14 cellular contexts compared by ENCODE assay signal in genomic region chr10:5619366-5620211, GRCh38. TPM values are rescaled to one million over a fixed set of nuclear protein-coding genes. Genes with fewer than 3 reads are reported as not detected.
A peak's percentile ranks its signal among the peaks of the same experiment; 100 is the strongest.
DNase-seq lines count a peak whose midpoint lies in the region; ATAC-seq and TF ChIP-seq lines count a peak whose summit lies in the region.
"Had no signal": no experiment of that assay in that cellular context is flagged by ENCODE, and none has a peak within 500 bp of the region (broad histone marks: within the 10 kb centered on the region; RNA-seq: fewer than 3 reads in every experiment).

No MANE protein-coding gene starts in this region.

- H3K36me3 ChIP-seq in BLaER1 (no peaks in the 10 kb centered on the region), trophoblast cell (ENCODE audit: control insufficient read depth in 1 of 2, insufficient read depth in 2 of 2, low read length in 2 of 2) (no peaks in the 10 kb centered on the region)

- no peak for ATAC-seq in WTC11
- ATAC-seq in activated T-cell treated with anti-CD3 and anti-CD28 coated beads, Interleukin-2, amount 50 U/mL, for 4 hours: no peak
- ATAC-seq: activated CD8-positive, alpha-beta T cell treated with anti-CD3 and anti-CD28 coated beads, Interleukin-2, amount 10 ng/mL, durations not matched to agents 7 days and 5 days; body of pancreas; effector memory CD8-positive, alpha-beta T cell had no signal

- no peak overlapping the region for H4K12ac ChIP-seq in trophoblast cell (ENCODE audit: low read depth, low read length)

- H2BK5ac ChIP-seq in trophoblast cell (ENCODE audit: low read depth, low read length, poor library complexity): peak overlapping the region; percentile 28

- H3K36me3 Mint-ChIP-seq in WTC11 (no peaks in the 10 kb centered on the region), glutamatergic neuron (ENCODE audit: unreplicated experiment) (peaks cover 4% of the 10 kb centered on the region)
- no peaks in the 10 kb centered on the region for H3K36me3 Mint-ChIP-seq in activated T-cell treated with anti-CD3 and anti-CD28 coated beads, Interleukin-2, amount 50 U/mL, for 4 hours (ENCODE audit: insufficient read depth)

- H3K9ac ChIP-seq in BLaER1 (no peak overlapping the region), trophoblast cell (ENCODE audit: low read length) (no peak overlapping the region)

- TF ChIP-seq CTCF in WTC11 (IDR thresholded peaks at IDR 0.05) (no peak), glutamatergic neuron (IDR thresholded peaks at IDR 0.05; ENCODE audit: partially characterized antibody, unreplicated experiment) (no peak)

- H2BK120ac ChIP-seq in trophoblast cell (ENCODE audit: insufficient read depth, low read length, poor library complexity): peak overlapping the region; percentile 65

- no peak overlapping the region for H2AFZ ChIP-seq in trophoblast cell (ENCODE audit: insufficient read depth, low read length, poor library complexity)

- peak overlapping the region; percentile 33 for H3K14ac ChIP-seq in trophoblast cell (ENCODE audit: low read length)

- peak overlapping the region; percentile 40 for H4K8ac ChIP-seq in trophoblast cell (ENCODE audit: low read depth, low read length)

- H3K9me3 Mint-ChIP-seq in WTC11 (no peaks in the 10 kb centered on the region), glutamatergic neuron (ENCODE audit: unreplicated experiment) (peaks cover 6% of the 10 kb centered on the region)
- H3K9me3 Mint-ChIP-seq in activated T-cell treated with anti-CD3 and anti-CD28 coated beads, Interleukin-2, amount 50 U/mL, for 4 hours: no peaks in the 10 kb centered on the region
- H3K9me3 Mint-ChIP-seq: activated T-helper 2 cell treated with anti-CD3 and anti-CD28 coated beads, Interferon-gamma antibody, Interleukin-2, Interleukin-4, amounts not matched to agents 10 μg/mL and 5 μg/mL and 100 μg/mL, durations not matched to agents 14 hours and 24 hours and 36 hours; effector memory CD8-positive, alpha-beta T cell had no signal

- H3K9me3 ChIP-seq in BLaER1 (no peaks in the 10 kb centered on the region), trophoblast cell (ENCODE audit: insufficient read depth, low read depth, low read length) (no peaks in the 10 kb centered on the region)
- H3K9me3 ChIP-seq: body of pancreas had no signal

- peak overlapping the region; percentile 89 for H4K91ac ChIP-seq in trophoblast cell (ENCODE audit: low read depth, low read length)

- peak overlapping the region; percentile 63 for H2BK12ac ChIP-seq in trophoblast cell (ENCODE audit: low read length)

- H3K4me2 ChIP-seq in BLaER1 (peak overlapping the region; percentile 78), trophoblast cell (ENCODE audit: low read length) (no peak overlapping the region)

- POLR2A ChIA-PET in WTC11 (lab: Charles Lee): no interaction called here

- DNase-seq in WTC11 (ENCODE audit: low spot score) (no peak), fibroblast of the conjunctiva (ENCODE audit: low read depth) (peak; percentile 36), trophoblast cell (no peak), CD1c-positive myeloid dendritic cell (ENCODE audit: extremely low spot score) (no peak), glutamatergic neuron (no peak)
- DNase-seq in effector CD4-positive, alpha-beta T cell: no peak
- no peak for DNase-seq in activated T-cell treated with anti-CD3 and anti-CD28 coated beads, Interleukin-2, amount 50 U/mL, for 4 hours
- DNase-seq: activated CD8-positive, alpha-beta T cell treated with anti-CD3 and anti-CD28 coated beads, Interleukin-2, amount 10 ng/mL, durations not matched to agents 7 days and 5 days; effector memory CD8-positive, alpha-beta T cell; stimulated activated naive CD4-positive, alpha-beta T cell had no signal

- H3K4me3 Mint-ChIP-seq in WTC11 (no peak overlapping the region), glutamatergic neuron (ENCODE audit: unreplicated experiment) (no peak overlapping the region)
- H3K4me3 Mint-ChIP-seq in activated T-cell treated with anti-CD3 and anti-CD28 coated beads, Interleukin-2, amount 50 U/mL, for 4 hours: no peak overlapping the region
- H3K4me3 Mint-ChIP-seq: activated CD8-positive, alpha-beta T cell treated with anti-CD3 and anti-CD28 coated beads, Interleukin-2, amount 10 ng/mL, durations not matched to agents 7 days and 5 days; effector memory CD8-positive, alpha-beta T cell had no signal

- CTCF ChIA-PET in WTC11 (lab: Charles Lee): interaction anchor here (0.8 to 1.6 kb wide), 3 partner anchors 30 to 179 kb away, joined by 3 to 5 read pairs (median 3); no protein-coding TSS in a partner anchor

- H3K4ac ChIP-seq in trophoblast cell (ENCODE audit: low read depth, low read length): peak overlapping the region; percentile 21

- H4K20me1 ChIP-seq in BLaER1: no peaks in the 10 kb centered on the region

- no peak overlapping the region for H3K23ac ChIP-seq in trophoblast cell (ENCODE audit: low read length)

- H3K27ac Mint-ChIP-seq in WTC11: 0 out of 2 replicates have a peak overlapping the region, but pooled peaks have one; percentile 50
- no peak overlapping the region for H3K27ac Mint-ChIP-seq in glutamatergic neuron (ENCODE audit: unreplicated experiment)
- H3K27ac Mint-ChIP-seq: activated CD8-positive, alpha-beta T cell treated with anti-CD3 and anti-CD28 coated beads, Interleukin-2, amount 10 ng/mL, durations not matched to agents 7 days and 5 days; activated T-helper 2 cell treated with anti-CD3 and anti-CD28 coated beads, Interferon-gamma antibody, Interleukin-2, Interleukin-4, amounts not matched to agents 10 μg/mL and 5 μg/mL and 100 μg/mL, durations not matched to agents 14 hours and 24 hours and 36 hours; effector memory CD8-positive, alpha-beta T cell had no signal

- peaks cover 49% of the 10 kb centered on the region for H3K79me1 ChIP-seq in trophoblast cell (ENCODE audit: low read length)

- H2AK5ac ChIP-seq in trophoblast cell (ENCODE audit: low read length): peak overlapping the region; percentile 77

- peak overlapping the region; percentile 19 for H3K18ac ChIP-seq in trophoblast cell (ENCODE audit: low read length)

- H3K27me3 Mint-ChIP-seq in WTC11 (ENCODE audit: low read depth): no peaks in the 10 kb centered on the region
- H3K27me3 Mint-ChIP-seq in activated T-cell treated with anti-CD3 and anti-CD28 coated beads, Interleukin-2, amount 50 U/mL, for 4 hours (ENCODE audit: low read depth): peaks cover 1% of the 10 kb centered on the region
- peaks cover 3% of the 10 kb centered on the region for H3K27me3 Mint-ChIP-seq in glutamatergic neuron (ENCODE audit: unreplicated experiment)

- H3K27ac ChIP-seq in BLaER1: no peak overlapping the region
- H3K27ac ChIP-seq in trophoblast cell (ENCODE audit: low read depth, low read length): peak overlapping the region; percentile 7
- H3K27ac ChIP-seq: SK-N-MC had no signal

- H3K4me1 Mint-ChIP-seq in WTC11: 0 out of 2 replicates have a peak, but pooled peaks cover 2% of the 10 kb centered on the region
- no peaks in the 10 kb centered on the region for H3K4me1 Mint-ChIP-seq in activated T-cell treated with anti-CD3 and anti-CD28 coated beads, Interleukin-2, amount 50 U/mL, for 4 hours (ENCODE audit: low read depth)
- H3K4me1 Mint-ChIP-seq in glutamatergic neuron (ENCODE audit: low read depth, unreplicated experiment): peaks cover 16% of the 10 kb centered on the region

- peaks cover 2% of the 10 kb centered on the region for H3K79me2 ChIP-seq in trophoblast cell (ENCODE audit: control insufficient read depth, insufficient read depth, low read length, poor library complexity)

- no CpG with 5 or more reads among the region's 16 CpGs for WGBS in trophoblast cell (ENCODE audit: extremely low coverage, insufficient coverage, insufficient read length)

- H3K4me3 ChIP-seq in BLaER1 (no peak overlapping the region), trophoblast cell (ENCODE audit: low read depth, low read length) (no peak overlapping the region)
- H3K4me3 ChIP-seq: body of pancreas, SK-N-MC had no signal

- H3K4me1 ChIP-seq in BLaER1 (peaks cover 21% of the 10 kb centered on the region), trophoblast cell (ENCODE audit: control insufficient read depth in 1 of 2, insufficient read depth in 2 of 2, low read length in 2 of 2) (peaks cover 21 to 23% of the 10 kb centered on the region in 2 experiments)

- H3K27me3 ChIP-seq in BLaER1 (no peaks in the 10 kb centered on the region), trophoblast cell (ENCODE audit: insufficient read depth, low read length) (no peaks in the 10 kb centered on the region)
- H3K27me3 ChIP-seq: body of pancreas had no signal

TF ChIP-seq in WTC11, 78 proteins besides CTCF, POLR2A, EP300 and RAD21:
- TF ChIP-seq ATF1 (CRISPR knock-in tag; IDR thresholded peaks at IDR 0.05) (no peak), NFE2L1 (CRISPR knock-in tag; IDR thresholded peaks at IDR 0.05) (no peak), ATF2 (CRISPR knock-in tag; IDR thresholded peaks at IDR 0.05; ENCODE audit: borderline replicate concordance, low read depth) (no peak), TEAD1 (CRISPR knock-in tag; IDR thresholded peaks at IDR 0.05) (no peak), NFYB (CRISPR knock-in tag; conservative IDR thresholded peaks at IDR 0.05; ENCODE audit: low read depth) (no peak)

RNA-seq across cellular contexts. Expression of gene ASB13, which starts 46.8 kb away (rescaled TPM):
- 23.4 to 28.3 TPM (median 27.3 TPM) in 3 replicates for total RNA-seq in WTC11 (2021)
- 3.3 and 3.7 TPM in 2 replicates for polyA plus RNA-seq in trophoblast cell (2013)
- 10 to 100 TPM in 1 of 3 donors, 1 to 10 TPM in 2; 7.4 to 15.3 (median 8.0) TPM for total RNA-seq in activated T-cell treated with anti-CD3 and anti-CD28 coated beads, Interleukin-2, amount 50 U/mL, for 4 hours
- 13.9 TPM for total RNA-seq in glutamatergic neuron (ENCODE audit: unreplicated experiment)
